Comparison of ENCODE assay signal across 17 cellular contexts in genomic region chr7:144720139-144720538, GRCh38.
DNase-seq lines count a peak whose midpoint lies in the region; ATAC-seq and TF ChIP-seq lines count a peak whose summit lies in the region.
"Had no signal": no experiment of that assay in that cellular context is flagged by ENCODE, and none has a peak within 500 bp of the region (broad histone marks: within the 10 kb centered on the region; RNA-seq: fewer than 3 reads in every experiment).

No MANE protein-coding gene starts in this region.

- TF ChIP-seq CTCF in PC-3 (conservative IDR thresholded peaks at IDR 0.05; ENCODE audit: low read depth, low read length) (no peak), epithelial cell of esophagus (IDR thresholded peaks at IDR 0.05; ENCODE audit: insufficient read depth, low read depth, low read length, missing control alignments) (no peak), MM.1S (IDR thresholded peaks at IDR 0.05; ENCODE audit: low read length) (no peak)

- H3K27me3 ChIP-seq in PC-3 (ENCODE audit: low read length): no peaks in the 10 kb centered on the region
- H3K27me3 ChIP-seq in mesenchymal stem cell (ENCODE audit: control insufficient read depth in 1 of 2, insufficient read depth in 1 of 2, low read length in 2 of 2): no peaks in the 10 kb centered on the region
- no peaks in the 10 kb centered on the region for H3K27me3 ChIP-seq in MM.1S (replicated peaks; ENCODE audit: insufficient read depth, low read length)

- intact Hi-C loops in PC-3 (cut with micrococcal nuclease) (no loop called here), left ventricle myocardium superior (cut with micrococcal nuclease) (no loop called here), cardiac septum (cut with DNase I) (no loop called here)

- H4K20me1 ChIP-seq in PC-3 (ENCODE audit: low read length) (no peaks in the 10 kb centered on the region), MM.1S (ENCODE audit: insufficient read depth, low read length) (no peaks in the 10 kb centered on the region)

- DNase-seq in H4 (ENCODE audit: low spot score) (peak; percentile 60), PC-3 (peak; percentile 89), epithelial cell of esophagus (ENCODE audit: low read depth) (peak; percentile 95), mesenchymal stem cell (no peak), left ventricle myocardium superior (no peak), cardiac septum (ENCODE audit: low spot score) (no peak), MM.1S (no peak)
- DNase-seq in stimulated activated CD4-positive, alpha-beta T cell treated with anti-CD3 and anti-CD28 coated beads, Interleukin-4, amount 100 ng/mL, for 4 hours: no peak
- DNase-seq: activated naive CD4-positive, alpha-beta T cell; C1 segment of cervical spinal cord; lower lobe of right lung; NCI-H1436 treated with DMSO at 0.1 percent for 48 hours; NCI-H524; nucleus accumbens; SHP77 had no signal

- no peak overlapping the region for H3K23ac ChIP-seq in mesenchymal stem cell (ENCODE audit: low read length in 2 of 2)

- no peaks in the 10 kb centered on the region for H3K79me2 ChIP-seq in PC-3 (ENCODE audit: low read length)
- no peaks in the 10 kb centered on the region for H3K79me2 ChIP-seq in MM.1S (ENCODE audit: low read length)

- WGBS in mesenchymal stem cell: 50% methylated on average over 6 of the region's 6 CpGs

- H3K4ac ChIP-seq in mesenchymal stem cell (ENCODE audit: low read depth in 1 of 2, low read length in 2 of 2): no peak overlapping the region

- H2AK5ac ChIP-seq in mesenchymal stem cell (ENCODE audit: low read length, severe bottlenecking): no peak overlapping the region

- no peak overlapping the region for H3K4me3 ChIP-seq in PC-3 (ENCODE audit: low read length)
- H3K4me3 ChIP-seq in epithelial cell of esophagus (ENCODE audit: low read length): no peak overlapping the region
- H3K4me3 ChIP-seq in mesenchymal stem cell (ENCODE audit: insufficient read depth in 1 of 2, low read depth in 1 of 2, low read length in 2 of 2): no peak overlapping the region
- H3K4me3 ChIP-seq in MM.1S (ENCODE audit: low read length): no peak overlapping the region
- H3K4me3 ChIP-seq: K562, lower lobe of right lung, skin epidermis had no signal

- H4K8ac ChIP-seq in mesenchymal stem cell (ENCODE audit: low read length): no peak overlapping the region

- H3K4me1 ChIP-seq in PC-3 (ENCODE audit: insufficient read depth, low read length) (peaks cover 12% of the 10 kb centered on the region), mesenchymal stem cell (ENCODE audit: control insufficient read depth, insufficient read depth, low read depth, low read length) (peaks cover 1% of the 10 kb centered on the region), MM.1S (ENCODE audit: low read length) (no peaks in the 10 kb centered on the region)
- H3K4me1 ChIP-seq: lower lobe of right lung had no signal

- no peak overlapping the region for H3K18ac ChIP-seq in mesenchymal stem cell (ENCODE audit: low read depth in 1 of 2, low read length in 2 of 2)

- H2BK120ac ChIP-seq in mesenchymal stem cell (ENCODE audit: low read depth, low read length): no peak overlapping the region

- H3F3A ChIP-seq in PC-3 (ENCODE audit: low read length, unreplicated experiment) (no peaks in the 10 kb centered on the region), MM.1S (ENCODE audit: insufficient read depth, low read length) (no peaks in the 10 kb centered on the region)

- H3K14ac ChIP-seq in mesenchymal stem cell (ENCODE audit: low read length in 2 of 2): no peak overlapping the region

- H2BK5ac ChIP-seq in mesenchymal stem cell (ENCODE audit: low read depth, low read length, poor library complexity, severe bottlenecking): no peak overlapping the region

- no peaks in the 10 kb centered on the region for H3K9me3 ChIP-seq in PC-3 (ENCODE audit: low read length)
- H3K9me3 ChIP-seq in mesenchymal stem cell (ENCODE audit: control insufficient read depth, low read length): no peaks in the 10 kb centered on the region
- H3K9me3 ChIP-seq in MM.1S (replicated peaks; ENCODE audit: insufficient read depth, low read length): no peaks in the 10 kb centered on the region
- H3K9me3 ChIP-seq: lower lobe of right lung had no signal

- no peaks in the 10 kb centered on the region for H3K9me2 ChIP-seq in PC-3 (replicated peaks; ENCODE audit: low read length)
- H3K9me2 ChIP-seq in MM.1S (replicated peaks; ENCODE audit: insufficient read depth, low read length): no peaks in the 10 kb centered on the region

- no TSS peak for BruUV-seq in PC-3 (replicated peaks; lab: Mats Ljungman, UMichigan)

- H3K27ac ChIP-seq in PC-3 (ENCODE audit: low read length) (no peak overlapping the region), mesenchymal stem cell (ENCODE audit: low read length, poor library complexity, severe bottlenecking) (no peak overlapping the region), MM.1S (ENCODE audit: low read length) (no peak overlapping the region)
- H3K27ac ChIP-seq: lower lobe of right lung, skin epidermis had no signal

- no peak overlapping the region for H3K9ac ChIP-seq in PC-3 (ENCODE audit: low read length)
- no peak overlapping the region for H3K9ac ChIP-seq in mesenchymal stem cell (ENCODE audit: low read length)
- no peak overlapping the region for H3K9ac ChIP-seq in MM.1S (ENCODE audit: low read length)

- ATAC-seq in PC-3: peak; percentile 96
- no peak for ATAC-seq in left ventricle myocardium superior
- ATAC-seq: K562, lower lobe of right lung had no signal

- no peak overlapping the region for H2AFZ ChIP-seq in PC-3 (ENCODE audit: low read length)
- no peak overlapping the region for H2AFZ ChIP-seq in mesenchymal stem cell (ENCODE audit: low read depth, low read length)
- no peak overlapping the region for H2AFZ ChIP-seq in MM.1S (ENCODE audit: low read length)

- POLR2A ChIA-PET in PC-3 (lab: Charles Lee; ENCODE audit: unreplicated experiment): no interaction called here

- H4K91ac ChIP-seq in mesenchymal stem cell (ENCODE audit: low read length): no peak overlapping the region

- peaks cover 2% of the 10 kb centered on the region for H3K79me1 ChIP-seq in mesenchymal stem cell (replicated peaks; ENCODE audit: low read length, poor library complexity, severe bottlenecking)

- CTCF ChIA-PET in PC-3 (lab: Charles Lee): no interaction called here

- no peak overlapping the region for H2BK15ac ChIP-seq in mesenchymal stem cell (ENCODE audit: low read depth, poor library complexity, severe bottlenecking)

- H3K4me2 ChIP-seq in PC-3 (ENCODE audit: low read length) (peak overlapping the region; percentile 56), mesenchymal stem cell (ENCODE audit: low read length, poor library complexity, severe bottlenecking) (peak overlapping the region; percentile 33), MM.1S (ENCODE audit: low read depth, low read length) (no peak overlapping the region)

- H3K36me3 ChIP-seq in PC-3 (ENCODE audit: low read depth, low read length): no peaks in the 10 kb centered on the region
- H3K36me3 ChIP-seq in mesenchymal stem cell (ENCODE audit: control insufficient read depth in 1 of 2, insufficient read depth in 2 of 2, low read depth in 1 of 2, low read length in 2 of 2): no peaks in the 10 kb centered on the region
- no peaks in the 10 kb centered on the region for H3K36me3 ChIP-seq in MM.1S (replicated peaks; ENCODE audit: insufficient read depth, low read length)
- H3K36me3 ChIP-seq: lower lobe of right lung had no signal

- H2BK12ac ChIP-seq in mesenchymal stem cell (ENCODE audit: low read length in 2 of 2): no peak overlapping the region

Comparison
In these comparisons a context has a peak if more than half of its experiments do, and no peak if none do; other contexts are left out.
1. DNase-seq: peak in H4 (single experiment), PC-3 (single experiment) and epithelial cell of esophagus (single experiment); none in mesenchymal stem cell (single experiment), left ventricle myocardium superior (single experiment), cardiac septum (single experiment), stimulated activated CD4-positive, alpha-beta T cell treated with anti-CD3 and anti-CD28 coated beads, Interleukin-4, amount 100 ng/mL, for 4 hours (0 of 2) and MM.1S (single experiment).